Comparison of ENCODE assay signal across 1 cellular context in the genomic region with DNA sequence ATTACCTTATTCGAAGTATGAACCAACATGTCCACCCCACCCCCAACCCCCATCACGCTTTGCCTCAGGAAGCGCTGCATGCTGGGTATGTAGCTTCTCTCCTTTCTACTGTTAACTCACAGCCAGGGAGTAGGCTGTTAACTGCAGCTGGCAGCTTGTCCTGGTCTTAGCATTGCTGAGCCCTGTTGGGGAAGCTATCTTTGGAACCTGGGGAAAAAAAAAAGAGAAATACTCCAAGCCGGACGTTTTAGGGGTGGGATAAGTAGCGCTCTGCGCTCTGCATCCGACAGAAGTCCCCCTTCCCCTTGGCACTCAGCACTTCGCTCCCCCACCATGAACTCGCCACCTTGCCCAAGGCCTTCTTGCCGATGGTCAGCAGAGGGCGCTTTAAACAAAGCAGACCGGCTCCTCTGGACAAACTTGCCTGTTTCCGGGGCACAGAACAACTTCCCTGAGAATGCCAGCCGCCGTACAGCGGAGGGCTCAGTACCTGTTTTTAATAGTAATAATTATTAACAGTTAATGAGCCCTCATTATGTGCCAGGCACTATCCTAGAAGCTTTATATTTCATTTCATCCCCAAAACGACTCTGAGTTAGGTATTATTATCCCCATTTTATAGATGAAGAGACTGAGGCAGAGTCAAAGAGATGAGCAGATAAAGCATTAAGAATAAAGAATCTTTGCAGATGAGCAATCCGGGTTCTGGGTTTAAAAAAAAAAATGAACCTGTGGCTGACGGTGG.
A peak's percentile ranks its signal among the peaks of the same experiment; 100 is the strongest.
TF ChIP-seq lines count a peak whose summit lies in the region.

No MANE protein-coding gene starts in this region.

TF ChIP-seq in HEK293, 187 proteins besides CTCF, POLR2A, EP300 and RAD21 (continued from another document and continues in another):
- TF ChIP-seq, protein P1, sequence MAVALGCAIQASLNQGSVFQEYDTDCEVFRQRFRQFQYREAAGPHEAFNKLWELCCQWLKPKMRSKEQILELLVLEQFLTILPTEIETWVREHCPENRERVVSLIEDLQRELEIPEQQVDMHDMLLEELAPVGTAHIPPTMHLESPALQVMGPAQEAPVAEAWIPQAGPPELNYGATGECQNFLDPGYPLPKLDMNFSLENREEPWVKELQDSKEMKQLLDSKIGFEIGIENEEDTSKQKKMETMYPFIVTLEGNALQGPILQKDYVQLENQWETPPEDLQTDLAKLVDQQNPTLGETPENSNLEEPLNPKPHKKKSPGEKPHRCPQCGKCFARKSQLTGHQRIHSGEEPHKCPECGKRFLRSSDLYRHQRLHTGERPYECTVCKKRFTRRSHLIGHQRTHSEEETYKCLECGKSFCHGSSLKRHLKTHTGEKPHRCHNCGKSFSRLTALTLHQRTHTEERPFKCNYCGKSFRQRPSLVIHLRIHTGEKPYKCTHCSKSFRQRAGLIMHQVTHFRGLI (tag by site-specific recombination; IDR thresholded peaks at IDR 0.05), result 0 out of 2 replicates have a peak, but pooled peaks have one; percentile 16
- TF ChIP-seq, protein P2, sequence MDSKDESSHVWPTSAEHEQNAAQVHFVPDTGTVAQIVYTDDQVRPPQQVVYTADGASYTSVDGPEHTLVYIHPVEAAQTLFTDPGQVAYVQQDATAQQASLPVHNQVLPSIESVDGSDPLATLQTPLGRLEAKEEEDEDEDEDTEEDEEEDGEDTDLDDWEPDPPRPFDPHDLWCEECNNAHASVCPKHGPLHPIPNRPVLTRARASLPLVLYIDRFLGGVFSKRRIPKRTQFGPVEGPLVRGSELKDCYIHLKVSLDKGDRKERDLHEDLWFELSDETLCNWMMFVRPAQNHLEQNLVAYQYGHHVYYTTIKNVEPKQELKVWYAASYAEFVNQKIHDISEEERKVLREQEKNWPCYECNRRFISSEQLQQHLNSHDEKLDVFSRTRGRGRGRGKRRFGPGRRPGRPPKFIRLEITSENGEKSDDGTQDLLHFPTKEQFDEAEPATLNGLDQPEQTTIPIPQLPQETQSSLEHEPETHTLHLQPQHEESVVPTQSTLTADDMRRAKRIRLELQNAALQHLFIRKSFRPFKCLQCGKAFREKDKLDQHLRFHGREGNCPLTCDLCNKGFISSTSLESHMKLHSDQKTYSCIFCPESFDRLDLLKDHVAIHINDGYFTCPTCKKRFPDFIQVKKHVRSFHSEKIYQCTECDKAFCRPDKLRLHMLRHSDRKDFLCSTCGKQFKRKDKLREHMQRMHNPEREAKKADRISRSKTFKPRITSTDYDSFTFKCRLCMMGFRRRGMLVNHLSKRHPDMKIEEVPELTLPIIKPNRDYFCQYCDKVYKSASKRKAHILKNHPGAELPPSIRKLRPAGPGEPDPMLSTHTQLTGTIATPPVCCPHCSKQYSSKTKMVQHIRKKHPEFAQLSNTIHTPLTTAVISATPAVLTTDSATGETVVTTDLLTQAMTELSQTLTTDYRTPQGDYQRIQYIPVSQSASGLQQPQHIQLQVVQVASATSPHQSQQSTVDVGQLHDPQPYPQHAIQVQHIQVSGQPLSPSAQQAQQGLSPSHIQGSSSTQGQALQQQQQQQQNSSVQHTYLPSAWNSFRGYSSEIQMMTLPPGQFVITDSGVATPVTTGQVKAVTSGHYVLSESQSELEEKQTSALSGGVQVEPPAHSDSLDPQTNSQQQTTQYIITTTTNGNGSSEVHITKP (tag by site-specific recombination; IDR thresholded peaks at IDR 0.05), result peak; percentile 73
- TF ChIP-seq PRDM1 (tag by site-specific recombination; IDR thresholded peaks at IDR 0.05) (no peak), SALL2 (tag by site-specific recombination; IDR thresholded peaks at IDR 0.05; ENCODE audit: borderline replicate concordance) (no peak), ZNF133 (tag by site-specific recombination; IDR thresholded peaks at IDR 0.05) (no peak), ZNF610 (tag by site-specific recombination; IDR thresholded peaks at IDR 0.05; ENCODE audit: borderline replicate concordance) (no peak), GLI4 (tag by site-specific recombination; IDR thresholded peaks at IDR 0.05) (no peak), ZNF514 (tag by site-specific recombination; IDR thresholded peaks at IDR 0.05) (no peak), ZNF302 (tag by site-specific recombination; IDR thresholded peaks at IDR 0.05; ENCODE audit: low read depth) (no peak), ZNF239 (tag by site-specific recombination; IDR thresholded peaks at IDR 0.05) (no peak), ZFP3 (tag by site-specific recombination; IDR thresholded peaks at IDR 0.05; ENCODE audit: low read depth) (no peak), ZNF138 (tag by site-specific recombination; IDR thresholded peaks at IDR 0.05; ENCODE audit: borderline replicate concordance) (no peak), ZNF768 (tag by site-specific recombination; IDR thresholded peaks at IDR 0.05) (peak; percentile 62), ZNF248 (tag by site-specific recombination; IDR thresholded peaks at IDR 0.05) (no peak), ZNF335 (tag by site-specific recombination; conservative IDR thresholded peaks at IDR 0.05) (peak; percentile 51; the same call in 1 of the 2 replicates), ZNF223 (tag by site-specific recombination; IDR thresholded peaks at IDR 0.05) (no peak), ZNF341 (tag by site-specific recombination; IDR thresholded peaks at IDR 0.05; ENCODE audit: low read depth) (no peak), ZNF311 (tag by site-specific recombination; IDR thresholded peaks at IDR 0.05; ENCODE audit: borderline replicate concordance) (no peak), ZBTB7A (tag by site-specific recombination; IDR thresholded peaks at IDR 0.05; ENCODE audit: low read depth) (no peak), KLF1 (tag by site-specific recombination; IDR thresholded peaks at IDR 0.05) (no peak), ZNF76 (tag by site-specific recombination; IDR thresholded peaks at IDR 0.05; ENCODE audit: borderline replicate concordance, low read depth) (peak; percentile 81; the same call in 1 of the 2 replicates), ZNF792 (tag by site-specific recombination; IDR thresholded peaks at IDR 0.05) (no peak), FEZF1 (tag by site-specific recombination; IDR thresholded peaks at IDR 0.05) (no peak), BCL11B (tag by site-specific recombination; IDR thresholded peaks at IDR 0.05; ENCODE audit: low read depth) (peak; percentile 52; the same call in 1 of the 2 replicates), WT1 (tag by site-specific recombination; IDR thresholded peaks at IDR 0.05) (no peak), ZBTB17 (tag by site-specific recombination; IDR thresholded peaks at IDR 0.05) (peak; percentile 85), ZBTB48 (tag by site-specific recombination; IDR thresholded peaks at IDR 0.05) (no peak), ZNF155 (tag by site-specific recombination; IDR thresholded peaks at IDR 0.05) (no peak), GLIS2 (tag by site-specific recombination; IDR thresholded peaks at IDR 0.05) (no peak), ZNF24 (tag by site-specific recombination; IDR thresholded peaks at IDR 0.05) (no peak)
- TF ChIP-seq, protein P3, sequence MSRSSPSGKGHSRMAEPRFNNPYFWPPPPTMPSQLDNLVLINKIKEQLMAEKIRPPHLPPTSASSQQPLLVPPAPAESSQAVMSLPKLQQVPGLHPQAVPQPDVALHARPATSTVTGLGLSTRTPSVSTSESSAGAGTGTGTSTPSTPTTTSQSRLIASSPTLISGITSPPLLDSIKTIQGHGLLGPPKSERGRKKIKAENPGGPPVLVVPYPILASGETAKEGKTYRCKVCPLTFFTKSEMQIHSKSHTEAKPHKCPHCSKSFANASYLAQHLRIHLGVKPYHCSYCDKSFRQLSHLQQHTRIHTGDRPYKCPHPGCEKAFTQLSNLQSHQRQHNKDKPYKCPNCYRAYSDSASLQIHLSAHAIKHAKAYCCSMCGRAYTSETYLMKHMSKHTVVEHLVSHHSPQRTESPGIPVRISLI (tag by site-specific recombination; IDR thresholded peaks at IDR 0.05), result no peak
- TF ChIP-seq, protein P4, sequence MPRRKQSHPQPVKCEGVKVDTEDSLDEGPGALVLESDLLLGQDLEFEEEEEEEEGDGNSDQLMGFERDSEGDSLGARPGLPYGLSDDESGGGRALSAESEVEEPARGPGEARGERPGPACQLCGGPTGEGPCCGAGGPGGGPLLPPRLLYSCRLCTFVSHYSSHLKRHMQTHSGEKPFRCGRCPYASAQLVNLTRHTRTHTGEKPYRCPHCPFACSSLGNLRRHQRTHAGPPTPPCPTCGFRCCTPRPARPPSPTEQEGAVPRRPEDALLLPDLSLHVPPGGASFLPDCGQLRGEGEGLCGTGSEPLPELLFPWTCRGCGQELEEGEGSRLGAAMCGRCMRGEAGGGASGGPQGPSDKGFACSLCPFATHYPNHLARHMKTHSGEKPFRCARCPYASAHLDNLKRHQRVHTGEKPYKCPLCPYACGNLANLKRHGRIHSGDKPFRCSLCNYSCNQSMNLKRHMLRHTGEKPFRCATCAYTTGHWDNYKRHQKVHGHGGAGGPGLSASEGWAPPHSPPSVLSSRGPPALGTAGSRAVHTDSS (tag by site-specific recombination; IDR thresholded peaks at IDR 0.05), result no peak
- TF ChIP-seq, protein P5, sequence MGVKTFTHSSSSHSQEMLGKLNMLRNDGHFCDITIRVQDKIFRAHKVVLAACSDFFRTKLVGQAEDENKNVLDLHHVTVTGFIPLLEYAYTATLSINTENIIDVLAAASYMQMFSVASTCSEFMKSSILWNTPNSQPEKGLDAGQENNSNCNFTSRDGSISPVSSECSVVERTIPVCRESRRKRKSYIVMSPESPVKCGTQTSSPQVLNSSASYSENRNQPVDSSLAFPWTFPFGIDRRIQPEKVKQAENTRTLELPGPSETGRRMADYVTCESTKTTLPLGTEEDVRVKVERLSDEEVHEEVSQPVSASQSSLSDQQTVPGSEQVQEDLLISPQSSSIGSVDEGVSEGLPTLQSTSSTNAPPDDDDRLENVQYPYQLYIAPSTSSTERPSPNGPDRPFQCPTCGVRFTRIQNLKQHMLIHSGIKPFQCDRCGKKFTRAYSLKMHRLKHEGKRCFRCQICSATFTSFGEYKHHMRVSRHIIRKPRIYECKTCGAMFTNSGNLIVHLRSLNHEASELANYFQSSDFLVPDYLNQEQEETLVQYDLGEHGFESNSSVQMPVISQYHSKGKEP (tag by site-specific recombination; IDR thresholded peaks at IDR 0.05), result no peak
- TF ChIP-seq, protein P6, sequence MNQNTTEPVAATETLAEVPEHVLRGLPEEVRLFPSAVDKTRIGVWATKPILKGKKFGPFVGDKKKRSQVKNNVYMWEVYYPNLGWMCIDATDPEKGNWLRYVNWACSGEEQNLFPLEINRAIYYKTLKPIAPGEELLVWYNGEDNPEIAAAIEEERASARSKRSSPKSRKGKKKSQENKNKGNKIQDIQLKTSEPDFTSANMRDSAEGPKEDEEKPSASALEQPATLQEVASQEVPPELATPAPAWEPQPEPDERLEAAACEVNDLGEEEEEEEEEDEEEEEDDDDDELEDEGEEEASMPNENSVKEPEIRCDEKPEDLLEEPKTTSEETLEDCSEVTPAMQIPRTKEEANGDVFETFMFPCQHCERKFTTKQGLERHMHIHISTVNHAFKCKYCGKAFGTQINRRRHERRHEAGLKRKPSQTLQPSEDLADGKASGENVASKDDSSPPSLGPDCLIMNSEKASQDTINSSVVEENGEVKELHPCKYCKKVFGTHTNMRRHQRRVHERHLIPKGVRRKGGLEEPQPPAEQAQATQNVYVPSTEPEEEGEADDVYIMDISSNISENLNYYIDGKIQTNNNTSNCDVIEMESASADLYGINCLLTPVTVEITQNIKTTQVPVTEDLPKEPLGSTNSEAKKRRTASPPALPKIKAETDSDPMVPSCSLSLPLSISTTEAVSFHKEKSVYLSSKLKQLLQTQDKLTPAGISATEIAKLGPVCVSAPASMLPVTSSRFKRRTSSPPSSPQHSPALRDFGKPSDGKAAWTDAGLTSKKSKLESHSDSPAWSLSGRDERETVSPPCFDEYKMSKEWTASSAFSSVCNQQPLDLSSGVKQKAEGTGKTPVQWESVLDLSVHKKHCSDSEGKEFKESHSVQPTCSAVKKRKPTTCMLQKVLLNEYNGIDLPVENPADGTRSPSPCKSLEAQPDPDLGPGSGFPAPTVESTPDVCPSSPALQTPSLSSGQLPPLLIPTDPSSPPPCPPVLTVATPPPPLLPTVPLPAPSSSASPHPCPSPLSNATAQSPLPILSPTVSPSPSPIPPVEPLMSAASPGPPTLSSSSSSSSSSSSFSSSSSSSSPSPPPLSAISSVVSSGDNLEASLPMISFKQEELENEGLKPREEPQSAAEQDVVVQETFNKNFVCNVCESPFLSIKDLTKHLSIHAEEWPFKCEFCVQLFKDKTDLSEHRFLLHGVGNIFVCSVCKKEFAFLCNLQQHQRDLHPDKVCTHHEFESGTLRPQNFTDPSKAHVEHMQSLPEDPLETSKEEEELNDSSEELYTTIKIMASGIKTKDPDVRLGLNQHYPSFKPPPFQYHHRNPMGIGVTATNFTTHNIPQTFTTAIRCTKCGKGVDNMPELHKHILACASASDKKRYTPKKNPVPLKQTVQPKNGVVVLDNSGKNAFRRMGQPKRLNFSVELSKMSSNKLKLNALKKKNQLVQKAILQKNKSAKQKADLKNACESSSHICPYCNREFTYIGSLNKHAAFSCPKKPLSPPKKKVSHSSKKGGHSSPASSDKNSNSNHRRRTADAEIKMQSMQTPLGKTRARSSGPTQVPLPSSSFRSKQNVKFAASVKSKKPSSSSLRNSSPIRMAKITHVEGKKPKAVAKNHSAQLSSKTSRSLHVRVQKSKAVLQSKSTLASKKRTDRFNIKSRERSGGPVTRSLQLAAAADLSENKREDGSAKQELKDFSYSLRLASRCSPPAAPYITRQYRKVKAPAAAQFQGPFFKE (tag by site-specific recombination; IDR thresholded peaks at IDR 0.05; ENCODE audit: borderline replicate concordance), result no peak
- TF ChIP-seq, protein P7, sequence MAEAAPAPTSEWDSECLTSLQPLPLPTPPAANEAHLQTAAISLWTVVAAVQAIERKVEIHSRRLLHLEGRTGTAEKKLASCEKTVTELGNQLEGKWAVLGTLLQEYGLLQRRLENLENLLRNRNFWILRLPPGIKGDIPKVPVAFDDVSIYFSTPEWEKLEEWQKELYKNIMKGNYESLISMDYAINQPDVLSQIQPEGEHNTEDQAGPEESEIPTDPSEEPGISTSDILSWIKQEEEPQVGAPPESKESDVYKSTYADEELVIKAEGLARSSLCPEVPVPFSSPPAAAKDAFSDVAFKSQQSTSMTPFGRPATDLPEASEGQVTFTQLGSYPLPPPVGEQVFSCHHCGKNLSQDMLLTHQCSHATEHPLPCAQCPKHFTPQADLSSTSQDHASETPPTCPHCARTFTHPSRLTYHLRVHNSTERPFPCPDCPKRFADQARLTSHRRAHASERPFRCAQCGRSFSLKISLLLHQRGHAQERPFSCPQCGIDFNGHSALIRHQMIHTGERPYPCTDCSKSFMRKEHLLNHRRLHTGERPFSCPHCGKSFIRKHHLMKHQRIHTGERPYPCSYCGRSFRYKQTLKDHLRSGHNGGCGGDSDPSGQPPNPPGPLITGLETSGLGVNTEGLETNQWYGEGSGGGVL (tag by site-specific recombination; IDR thresholded peaks at IDR 0.05), result no peak
- TF ChIP-seq, protein P8, sequence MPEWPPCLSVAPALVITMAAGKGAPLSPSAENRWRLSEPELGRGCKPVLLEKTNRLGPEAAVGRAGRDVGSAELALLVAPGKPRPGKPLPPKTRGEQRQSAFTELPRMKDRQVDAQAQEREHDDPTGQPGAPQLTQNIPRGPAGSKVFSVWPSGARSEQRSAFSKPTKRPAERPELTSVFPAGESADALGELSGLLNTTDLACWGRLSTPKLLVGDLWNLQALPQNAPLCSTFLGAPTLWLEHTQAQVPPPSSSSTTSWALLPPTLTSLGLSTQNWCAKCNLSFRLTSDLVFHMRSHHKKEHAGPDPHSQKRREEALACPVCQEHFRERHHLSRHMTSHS (tag by site-specific recombination; IDR thresholded peaks at IDR 0.05), result no peak
